In genomic region chr22:49962751-49963646, GRCh38 we compare ENCODE assay signal across 9 cellular contexts. TPM values are rescaled to one million over a fixed set of nuclear protein-coding genes. Genes with fewer than 3 reads are reported as not detected.
DNase-seq lines count a peak whose midpoint lies in the region; ATAC-seq, FAIRE-seq and TF ChIP-seq lines count a peak whose summit lies in the region.
"Had no signal": no experiment of that assay in that cellular context is flagged by ENCODE, and none has a peak within 500 bp of the region (broad histone marks: within the 10 kb centered on the region; RNA-seq: fewer than 3 reads in every experiment).

No MANE protein-coding gene starts in this region.

- peak overlapping the region; percentile 90 to 92 for H3K4me3 Mint-ChIP-seq in stimulated activated naive CD8-positive, alpha-beta T cell treated with anti-CD3 and anti-CD28 coated beads, Interleukin-15, amount 100 ng/mL, for 72 hours

- in situ Hi-C loops in astrocyte of the cerebellum (cut with HindIII; ENCODE audit: low sequenced_read_pairs): no loop called here

- FAIRE-seq in kidney (lab: Jason Lieb, UNC): no peak
- FAIRE-seq: A204.1 had no signal

- no peak for ATAC-seq in stimulated activated naive CD8-positive, alpha-beta T cell treated with anti-CD3 and anti-CD28 coated beads, Interleukin-15, amount 100 ng/mL, for 72 hours
- ATAC-seq in GM21737 (IDR thresholded peaks at IDR 0.05; ENCODE audit: unreplicated experiment) (no peak), GM18519 (IDR thresholded peaks at IDR 0.05; ENCODE audit: low FRiP score, unreplicated experiment) (no peak), HG02973 (IDR thresholded peaks at IDR 0.05; ENCODE audit: unreplicated experiment) (no peak)

- peak overlapping the region; percentile 89 to 91 for H3K27ac Mint-ChIP-seq in stimulated activated naive CD8-positive, alpha-beta T cell treated with anti-CD3 and anti-CD28 coated beads, Interleukin-15, amount 100 ng/mL, for 72 hours

- H3K9me3 Mint-ChIP-seq in stimulated activated naive CD8-positive, alpha-beta T cell treated with anti-CD3 and anti-CD28 coated beads, Interleukin-15, amount 100 ng/mL, for 72 hours: no peaks in the 10 kb centered on the region

- peak overlapping the region; percentile 55 for H3K4me3 ChIP-seq in astrocyte of the cerebellum (ENCODE audit: low read depth, low read length)
- peak overlapping the region; percentile 80 to 84 for H3K4me3 ChIP-seq in kidney (ENCODE audit: low read length in 2 of 2)

- H3K27ac ChIP-seq in kidney (ENCODE audit: low read depth in 2 of 2, low read length in 2 of 2): peak overlapping the region; percentile 97

- no peaks in the 10 kb centered on the region for H3K27me3 Mint-ChIP-seq in stimulated activated naive CD8-positive, alpha-beta T cell treated with anti-CD3 and anti-CD28 coated beads, Interleukin-15, amount 100 ng/mL, for 72 hours

- peak overlapping the region; percentile 84 to 97 for H3K9ac ChIP-seq in kidney (ENCODE audit: low read length in 2 of 2)

- H3K36me3 ChIP-seq in kidney (ENCODE audit: control insufficient read depth in 1 of 2, insufficient read depth in 2 of 2, low read length in 2 of 2): peaks cover 7 to 24% of the 10 kb centered on the region in 2 donors

- intact Hi-C loops in kidney (cut with DNase I): no loop called here

- H3K9me3 ChIP-seq in kidney (ENCODE audit: control insufficient read depth in 1 of 2, low read length in 2 of 2): no peaks in the 10 kb centered on the region

- no peak for TF ChIP-seq CTCF in astrocyte of the cerebellum (IDR thresholded peaks at IDR 0.05; ENCODE audit: low read depth, low read length, missing control alignments)
- no peak for TF ChIP-seq CTCF in kidney (IDR thresholded peaks at IDR 0.05; ENCODE audit: borderline replicate concordance, extremely low read depth, insufficient read depth)

- peaks cover 66% of the 10 kb centered on the region for H3K4me1 Mint-ChIP-seq in stimulated activated naive CD8-positive, alpha-beta T cell treated with anti-CD3 and anti-CD28 coated beads, Interleukin-15, amount 100 ng/mL, for 72 hours

- peak; percentile 45 for DNase-seq in NCI-H748 (lab: John Stamatoyannopoulos, UW; ENCODE audit: unreplicated experiment)
- DNase-seq in NCI-H748 treated with DMSO at 0.1 percent for 48 hours (lab: John Stamatoyannopoulos, UW): no peak
- DNase-seq in astrocyte of the cerebellum (ENCODE audit: low read depth): no peak
- DNase-seq in kidney: peak; percentile 83
- DNase-seq in stimulated activated naive CD8-positive, alpha-beta T cell treated with anti-CD3 and anti-CD28 coated beads, Interleukin-15, amount 100 ng/mL, for 72 hours: no peak

- peaks cover 41 to 57% of the 10 kb centered on the region in 2 donors for H3K4me1 ChIP-seq in kidney (ENCODE audit: control insufficient read depth in 1 of 2, insufficient read depth in 1 of 2, low read depth in 1 of 2, low read length in 2 of 2)

RNA-seq across cellular contexts. Expression of gene PIM3, which starts 2.4 kb away (rescaled TPM):
- 107 TPM for total RNA-seq in kidney
- 96.5 TPM for polyA plus RNA-seq in kidney (ENCODE audit: insufficient read depth, low read depth, low replicate concordance)

RNA-seq across cellular contexts. Expression of gene CRELD2, which starts 44.6 kb away (rescaled TPM):
- 54.0 TPM for total RNA-seq in kidney
- polyA plus RNA-seq in kidney (ENCODE audit: insufficient read depth, low read depth, low replicate concordance): 37.3 TPM

RNA-seq across cellular contexts. Expression of gene ALG12, which starts 44.8 kb away (rescaled TPM):
- 28.4 TPM for total RNA-seq in kidney
- 27.2 TPM for polyA plus RNA-seq in kidney (ENCODE audit: insufficient read depth, low read depth, low replicate concordance)

RNA-seq across cellular contexts. Expression of gene IL17REL, which starts 49.6 kb away (rescaled TPM):
- 0.16 TPM for total RNA-seq in kidney
- polyA plus RNA-seq in kidney (ENCODE audit: insufficient read depth, low read depth, low replicate concordance): not detected

Comparison
In these comparisons a context has a peak if more than half of its experiments do, and no peak if none do; other contexts are left out.
1. DNase-seq: peak in NCI-H748 (single experiment) and kidney (single experiment); none in NCI-H748 treated with DMSO at 0.1 percent for 48 hours (single experiment), astrocyte of the cerebellum (single experiment) and stimulated activated naive CD8-positive, alpha-beta T cell treated with anti-CD3 and anti-CD28 coated beads, Interleukin-15, amount 100 ng/mL, for 72 hours (0 of 2).